ENCODE assay signal across 1 cellular context in the genomic region with DNA sequence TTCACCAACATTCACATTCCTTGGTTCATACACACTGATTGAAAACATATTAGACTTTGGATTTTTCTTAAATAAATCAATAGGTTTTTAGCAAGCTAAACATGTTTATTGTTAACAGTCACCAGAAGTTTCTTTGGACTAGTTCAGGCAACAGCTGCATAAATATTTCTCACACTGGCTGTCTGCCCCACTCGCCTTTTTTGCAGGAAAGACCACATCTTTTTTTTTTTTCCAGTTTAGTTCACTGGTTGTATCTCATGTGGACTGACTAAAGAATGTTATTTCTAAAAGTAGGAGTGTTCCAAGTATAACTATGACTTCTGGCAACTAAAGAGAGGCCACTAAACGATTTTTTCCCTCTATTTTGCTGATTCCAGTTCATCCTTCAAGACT.
TF ChIP-seq lines count a peak whose summit lies in the region.

No MANE protein-coding gene starts in this region.

TF ChIP-seq in liver, 16 proteins besides CTCF, POLR2A, EP300 and RAD21 (continued from another document):
- TF ChIP-seq MAX (IDR thresholded peaks at IDR 0.05) (no peak), RXRA (IDR thresholded peaks at IDR 0.05) (no peak), EGR1 (IDR thresholded peaks at IDR 0.05; ENCODE audit: low read depth in 2 of 2) (no peak), HNF4G (IDR thresholded peaks at IDR 0.05) (no peak), NR2F2 (IDR thresholded peaks at IDR 0.05) (no peak), FOXA2 (IDR thresholded peaks at IDR 0.05) (no peak), JUND (IDR thresholded peaks at IDR 0.05) (no peak), SP1 (IDR thresholded peaks at IDR 0.05) (no peak)
